8 cellular contexts compared by ENCODE assay signal in genomic region chr9:138126090-138126857, GRCh38.
DNase-seq lines count a peak whose midpoint lies in the region; ATAC-seq, FAIRE-seq and TF ChIP-seq lines count a peak whose summit lies in the region.
"Not testable (repeated sequence)": the region's sequence is repeated elsewhere in the genome, so short reads cannot be mapped to it uniquely, and the experiment has no call there.

No MANE protein-coding gene starts in this region.

- H3K4me1 Mint-ChIP-seq in stimulated activated naive B cell treated with anti-CD40 and anti-IgM and Interleukin-4, amounts not matched to agents 10 μg/mL and 1 μg/mL and 100 μg/mL, for 72 hours = not testable (repeated sequence)

- not testable (repeated sequence) for H3K4me3 ChIP-seq in OCI-LY1 (ENCODE audit: low read depth, low read length, poor library complexity, severe bottlenecking); kidney (ENCODE audit: low read length in 2 of 2)

- not testable (repeated sequence) for H3K27ac ChIP-seq in OCI-LY1 (ENCODE audit: low read depth, low read length, poor library complexity, severe bottlenecking); kidney (ENCODE audit: low read depth in 2 of 2, low read length in 2 of 2)

- H3K27me3 ChIP-seq in OCI-LY1 (ENCODE audit: insufficient read depth, low read length) = not testable (repeated sequence)

- H3F3A ChIP-seq in OCI-LY1 (ENCODE audit: insufficient read depth, low read length) = not testable (repeated sequence)

- H2AFZ ChIP-seq in OCI-LY1 (ENCODE audit: low read length) = not testable (repeated sequence)

- in situ Hi-C loops in GM13976 (cut with MboI; ENCODE audit: low sequenced_read_pairs, unreplicated experiment) = not testable (repeated sequence)

- ATAC-seq in GM19463 (IDR thresholded peaks at IDR 0.05; ENCODE audit: unreplicated experiment) (peak; percentile 90), HG02642 (IDR thresholded peaks at IDR 0.05; ENCODE audit: poor library complexity, unreplicated experiment) (peak; percentile 83), HG03342 (IDR thresholded peaks at IDR 0.05; ENCODE audit: unreplicated experiment) (peak; percentile 88)
- peak in 1 of 2 donors; percentile 80 for ATAC-seq in stimulated activated naive B cell treated with anti-CD40 and anti-IgM and Interleukin-4, amounts not matched to agents 10 μg/mL and 1 μg/mL and 100 μg/mL, for 72 hours (replicated peaks)

- peak; percentile 79 for TF ChIP-seq CTCF in GM13976 (IDR thresholded peaks at IDR 0.05; ENCODE audit: borderline replicate concordance, control extremely low read depth, extremely low read depth, insufficient read depth, missing control alignments)
- peak; percentile 34 for TF ChIP-seq CTCF in OCI-LY1 (IDR thresholded peaks at IDR 0.05; ENCODE audit: low read length)
- TF ChIP-seq CTCF in kidney (IDR thresholded peaks at IDR 0.05; ENCODE audit: borderline replicate concordance, extremely low read depth, insufficient read depth) = not testable (repeated sequence)

- not testable (repeated sequence) for H3K27me3 Mint-ChIP-seq in stimulated activated naive B cell treated with anti-CD40 and anti-IgM and Interleukin-4, amounts not matched to agents 10 μg/mL and 1 μg/mL and 100 μg/mL, for 72 hours

- intact Hi-C loops in kidney (cut with DNase I) = not testable (repeated sequence)

- not testable (repeated sequence) for FAIRE-seq in kidney (lab: Jason Lieb, UNC)

- not testable (repeated sequence) for H3K4me3 Mint-ChIP-seq in stimulated activated naive B cell treated with anti-CD40 and anti-IgM and Interleukin-4, amounts not matched to agents 10 μg/mL and 1 μg/mL and 100 μg/mL, for 72 hours

- not testable (repeated sequence) for H3K79me2 ChIP-seq in OCI-LY1 (ENCODE audit: insufficient read depth, low read length)

- not testable (repeated sequence) for H3K9ac ChIP-seq in OCI-LY1 (ENCODE audit: low read length); kidney (ENCODE audit: low read length in 2 of 2)

- not testable (repeated sequence) for H3K9me2 ChIP-seq in OCI-LY1 (ENCODE audit: low read depth, low read length)

- H3K36me3 ChIP-seq in OCI-LY1 (ENCODE audit: insufficient read depth, low read length); kidney (ENCODE audit: control insufficient read depth in 1 of 2, insufficient read depth in 2 of 2, low read length in 2 of 2): not testable (repeated sequence)

- not testable (repeated sequence) for H3K27ac Mint-ChIP-seq in stimulated activated naive B cell treated with anti-CD40 and anti-IgM and Interleukin-4, amounts not matched to agents 10 μg/mL and 1 μg/mL and 100 μg/mL, for 72 hours

- H3K9me3 ChIP-seq in OCI-LY1 (ENCODE audit: low read length); kidney (ENCODE audit: control insufficient read depth in 1 of 2, low read length in 2 of 2): not testable (repeated sequence)

- H4K20me1 ChIP-seq in OCI-LY1 (ENCODE audit: insufficient read depth, low read length) = not testable (repeated sequence)

- not testable (repeated sequence) for H3K4me1 ChIP-seq in OCI-LY1 (ENCODE audit: insufficient read depth, low read length, severe bottlenecking); kidney (ENCODE audit: control insufficient read depth in 1 of 2, insufficient read depth in 1 of 2, low read depth in 1 of 2, low read length in 2 of 2)

- H3K36me3 Mint-ChIP-seq in stimulated activated naive B cell treated with anti-CD40 and anti-IgM and Interleukin-4, amounts not matched to agents 10 μg/mL and 1 μg/mL and 100 μg/mL, for 72 hours = not testable (repeated sequence)

- DNase-seq in GM13976 (ENCODE audit: low spot score) = not testable (repeated sequence)
- peak; percentile 60 to 66 for DNase-seq in activated T-cell treated with anti-CD3 and anti-CD28 coated beads, Interleukin-2, amount 50 U/mL, for 48 hours
- peak; percentile 15 for DNase-seq in kidney
- DNase-seq in stimulated activated naive B cell treated with anti-CD40 and anti-IgM and Interleukin-4, amounts not matched to agents 10 μg/mL and 1 μg/mL and 100 μg/mL, for 72 hours = peak; percentile 22

- H3K9me3 Mint-ChIP-seq in stimulated activated naive B cell treated with anti-CD40 and anti-IgM and Interleukin-4, amounts not matched to agents 10 μg/mL and 1 μg/mL and 100 μg/mL, for 72 hours = not testable (repeated sequence)

- not testable (repeated sequence) for H3K4me2 ChIP-seq in OCI-LY1 (ENCODE audit: low read length)
